In the genomic region with DNA sequence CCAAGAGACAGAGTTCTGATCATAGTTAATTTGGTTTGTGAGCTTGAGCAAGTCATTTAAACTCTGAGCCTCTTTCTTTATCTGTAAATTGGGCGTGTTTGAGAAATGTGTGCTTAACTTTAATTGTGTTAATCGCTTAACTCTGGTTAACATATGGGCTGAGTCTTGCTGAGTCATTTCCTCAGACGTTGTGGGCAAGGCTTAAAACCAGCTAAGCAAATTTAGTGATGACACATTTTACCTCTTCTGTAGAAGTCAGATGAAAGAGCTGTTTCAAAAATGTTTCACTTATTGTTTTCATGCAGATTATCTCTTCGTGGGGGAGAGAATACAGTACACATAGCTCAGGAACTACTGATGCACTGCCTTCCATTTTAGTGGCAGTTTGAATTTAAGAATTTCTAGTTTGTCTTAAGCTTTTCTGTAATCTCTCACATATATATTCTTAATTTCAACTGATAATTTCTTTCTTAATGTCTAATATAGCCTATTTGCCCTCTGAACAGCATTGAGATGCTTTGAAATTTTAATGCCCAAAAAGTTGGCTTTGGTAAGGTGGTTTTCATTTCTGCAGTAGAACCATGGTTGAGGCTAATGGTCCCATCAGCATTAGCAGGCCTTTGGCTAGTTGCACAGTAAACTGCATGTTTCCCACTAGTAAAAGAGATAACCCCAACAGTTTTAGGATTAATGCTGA, we compare ENCODE assay signal across 8 cellular contexts. TPM values are rescaled to one million over a fixed set of nuclear protein-coding genes. Genes with fewer than 3 reads are reported as not detected.
DNase-seq lines count a peak whose midpoint lies in the region; ATAC-seq, FAIRE-seq and TF ChIP-seq lines count a peak whose summit lies in the region.

No MANE protein-coding gene starts in this region.

- peak overlapping the region; percentile 9 for H3K4me3 Mint-ChIP-seq in T-helper 17 cell

- no peaks in the 10 kb centered on the region for H3K36me3 Mint-ChIP-seq in T-helper 17 cell (ENCODE audit: low read depth)

- H3K27ac ChIP-seq in H1 (ENCODE audit: low read depth, low read length): peak overlapping the region; percentile 51; the same call in 1 of the 2 replicates

- peaks cover 0 to 99% of the 10 kb centered on the region in 2 experiments for H3K79me2 ChIP-seq in H1 (ENCODE audit: control insufficient read depth in 1 of 2, insufficient read depth in 2 of 2, low read length in 2 of 2)

- peak overlapping the region; percentile 84 for H3K27ac Mint-ChIP-seq in T-helper 17 cell

- DNase-seq in EL (peak; percentile 85), HPDE6-E6E7 (ENCODE audit: extremely low spot score) (peak; percentile 54), T-helper 17 cell (no peak), H1 (ENCODE audit: low read depth in 1 of 2, low spot score in 2 of 2) (no peak), renal cortical epithelial cell (ENCODE audit: low read depth) (peak; percentile 92), left lobe of liver (ENCODE audit: low spot score) (no peak), NCI-H2107 treated with DMSO at 0.1 percent for 48 hours (lab: John Stamatoyannopoulos, UW; ENCODE audit: unreplicated experiment) (no peak)

- no peaks in the 10 kb centered on the region; a peak in 1 of 8 replicates for H3K36me3 ChIP-seq in H1 (ENCODE audit: control insufficient read depth in 2 of 4, insufficient read depth in 4 of 4, low read length in 3 of 4)

- H3K56ac ChIP-seq in H1 (replicated peaks; ENCODE audit: insufficient read length, low read depth, low read length): no peak overlapping the region

- no peak overlapping the region for H4K91ac ChIP-seq in H1 (replicated peaks; ENCODE audit: insufficient read length, low read length)

- no peak overlapping the region for H2AK5ac ChIP-seq in H1 (ENCODE audit: low read depth, low read length)

- no peak overlapping the region for H3K4me3 ChIP-seq in H1 (ENCODE audit: extremely low read depth in 1 of 4, insufficient read depth in 2 of 4, low read depth in 3 of 4, low read length in 4 of 4)

- no peak overlapping the region for H3K23ac ChIP-seq in H1 (ENCODE audit: insufficient read length)

- H3K27me3 ChIP-seq in H1 (replicated peaks in 1 of 4; ENCODE audit: control insufficient read depth in 3 of 4, extremely low read depth in 1 of 4, insufficient read depth in 3 of 4, low read length in 3 of 4): no peaks in the 10 kb centered on the region

- no peaks in the 10 kb centered on the region for H3K27me3 Mint-ChIP-seq in T-helper 17 cell

- H3K23me2 ChIP-seq in H1 (ENCODE audit: low read depth, low read length): no peaks in the 10 kb centered on the region

- H2BK120ac ChIP-seq in H1 (replicated peaks; ENCODE audit: low read depth, low read length): no peak overlapping the region

- no peak for TF ChIP-seq EP300 in H1 (IDR thresholded peaks at IDR 0.05; ENCODE audit: borderline replicate concordance in 1 of 2, low read depth in 2 of 2, low read length in 2 of 2)

- no peaks in the 10 kb centered on the region for H3K9me3 ChIP-seq in T-helper 17 cell (ENCODE audit: control insufficient read depth, low read length, poor library complexity, severe bottlenecking)
- no peaks in the 10 kb centered on the region for H3K9me3 ChIP-seq in H1 (ENCODE audit: insufficient read depth in 2 of 2, low read depth in 1 of 2, low read length in 1 of 2)

- H2AFZ ChIP-seq in H1 (ENCODE audit: low read length): no peak overlapping the region

- H3K4me2 ChIP-seq in H1 (ENCODE audit: insufficient read depth in 1 of 2, low read depth in 2 of 2, low read length in 2 of 2): peak overlapping the region in 1 of 2 experiments; percentile 8; a peak in 1 of 4 replicates

- H3K14ac ChIP-seq in H1 (ENCODE audit: insufficient read length): no peak overlapping the region

- no peak overlapping the region for H2BK12ac ChIP-seq in H1 (ENCODE audit: low read depth, low read length)

- no peak overlapping the region for H3K4ac ChIP-seq in H1 (replicated peaks; ENCODE audit: insufficient read length, low read depth, low read length)

- H2BK5ac ChIP-seq in H1 (ENCODE audit: low read depth, low read length): no peak overlapping the region

- CTCF ChIA-PET in H1 (lab: Charles Lee; ENCODE audit: partially characterized antibody): no interaction called here

- TF ChIP-seq RAD21 in H1 (IDR thresholded peaks at IDR 0.05 in 1 of 2, conservative IDR thresholded peaks at IDR 0.05 in 1 of 2; ENCODE audit: low read depth in 2 of 2, low read length in 2 of 2): no peak

- no peak overlapping the region for H2BK20ac ChIP-seq in H1 (ENCODE audit: low read length)

- H3K9ac ChIP-seq in H1 (replicated peaks in 1 of 4; ENCODE audit: extremely low read depth in 1 of 4, low read depth in 3 of 4, low read length in 3 of 4): no peak overlapping the region

- ATAC-seq in GM21381 (IDR thresholded peaks at IDR 0.05; ENCODE audit: unreplicated experiment): peak; percentile 86
- ATAC-seq in T-helper 17 cell: peak; percentile 93
- no peak for ATAC-seq in left lobe of liver

- H4K5ac ChIP-seq in H1 (ENCODE audit: insufficient read length, low read depth, low read length): peak overlapping the region; percentile 18

- peaks cover 34% of the 10 kb centered on the region for H3K4me1 Mint-ChIP-seq in T-helper 17 cell

- H3K18ac ChIP-seq in H1 (ENCODE audit: extremely low read depth, low read length): no peak overlapping the region

- no peak overlapping the region for H2BK15ac ChIP-seq in H1 (ENCODE audit: low read length)

- WGBS in H1 (ENCODE audit: extremely low coverage in 1 of 2, insufficient coverage in 1 of 2, insufficient read length in 1 of 2, insufficient replicate concordance in 2 of 2, low coverage in 1 of 2, low lambda C conversion rate in 2 of 2, missing lambda C conversion rate in 1 of 2), 2 experiments: 22% methylated on average over 4 of the region's 4 CpGs; no CpG with 5 or more reads in 1 of the 2 experiments

- peaks cover 0 to 13% (median 5%) of the 10 kb centered on the region in 4 experiments; a peak in 5 of 7 replicates for H3K4me1 ChIP-seq in H1 (replicated peaks in 1 of 4; ENCODE audit: control insufficient read depth in 3 of 4, insufficient read depth in 4 of 4, low read length in 3 of 4)

- TF ChIP-seq CTCF in H1 (IDR thresholded peaks at IDR 0.05; ENCODE audit: control extremely low read depth in 1 of 3, insufficient read depth in 1 of 3, low read depth in 1 of 3, low read length in 3 of 3): no peak

- no peak overlapping the region for H4K8ac ChIP-seq in H1 (ENCODE audit: extremely low read depth, insufficient read depth, low read length)

- FAIRE-seq in H1 (lab: Jason Lieb, UNC): no peak

- H4K20me1 ChIP-seq in H1 (replicated peaks in 1 of 2; ENCODE audit: control insufficient read depth in 1 of 2, insufficient read depth in 2 of 2, low read length in 2 of 2): peaks cover 7 to 13% of the 10 kb centered on the region in 2 experiments

- POLR2A ChIA-PET in H1 (lab: Charles Lee; ENCODE audit: partially characterized antibody): interaction anchor here (0.6 to 1.9 kb wide), 9 partner anchors 7 to 328 kb away, joined by 3 to 5 read pairs (median 3); a partner anchor contains a TSS

- no peak for TF ChIP-seq POLR2A in H1 (IDR thresholded peaks at IDR 0.05; ENCODE audit: control extremely low read depth in 1 of 2, low read depth in 2 of 2, low read length in 2 of 2)

- no peaks in the 10 kb centered on the region; the same call in 1 of the 2 replicates for H3K79me1 ChIP-seq in H1 (ENCODE audit: low read depth, low read length)

TF ChIP-seq in H1, 55 proteins besides CTCF, POLR2A, EP300 and RAD21:
- TF ChIP-seq MAFK (IDR thresholded peaks at IDR 0.05; ENCODE audit: low read depth, low read length) (peak; percentile 87), BACH1 (IDR thresholded peaks at IDR 0.05; ENCODE audit: low read length) (peak; percentile 95), TEAD4 (IDR thresholded peaks at IDR 0.05; ENCODE audit: low read depth, low read length) (no peak)
TF ChIP-seq in H1: peak in this region for 2.

RNA-seq across cellular contexts. Expression of a gene that starts 34.9 kb away (rescaled TPM):
- total RNA-seq in T-helper 17 cell (10 to 100 TPM; 41.2 to 42.9 TPM), renal cortical epithelial cell (150 and 380 TPM in 2 replicates), left lobe of liver (49.6 TPM)
- 127 and 136 TPM in 2 replicates for total RNA-seq in H1 (2021; fragmentation: NEBNext Ultra II Directional; extraction: Animal tissue kit (Norgen Biotek cat#: 25700))
- 42.6 and 54.0 TPM in 2 replicates for polyA plus RNA-seq in H1 (2011; rRNA removed)
- 89.1 TPM for polyA plus RNA-seq in H1 (2011; cell fraction: cytosol; rRNA removed)
- polyA plus RNA-seq in H1 (2011; cell fraction: nucleus; rRNA removed): 33.3 TPM
- 86.7 to 134 TPM (median 95.2 TPM) in 4 replicates for polyA plus RNA-seq in H1 (2012, experiment 1 of 2)
- polyA plus RNA-seq in H1 (2012, experiment 2 of 2): 36.5 TPM
- 78.4 TPM for polyA plus RNA-seq in H1 (2013, experiment 1 of 2)
- polyA plus RNA-seq in H1 (2013, experiment 2 of 2): 84.4 TPM
- polyA minus RNA-seq in H1 (2011; rRNA and poly(A)+ RNA removed): 40.8 and 48.4 TPM in 2 replicates
- polyA minus RNA-seq in H1 (2011; cell fraction: cytosol; rRNA and poly(A)+ RNA removed): 67.7 TPM
- 47.1 TPM for polyA minus RNA-seq in H1 (2011; cell fraction: nucleus; rRNA and poly(A)+ RNA removed)

Comparison
In these comparisons a context has a peak if more than half of its experiments do, and no peak if none do; other contexts are left out.
1. DNase-seq: peak in EL (single experiment), HPDE6-E6E7 (single experiment) and renal cortical epithelial cell (single experiment); none in T-helper 17 cell (0 of 3), H1 (0 of 2), left lobe of liver (single experiment) and NCI-H2107 treated with DMSO at 0.1 percent for 48 hours (single experiment).